In genomic region chr5:150656191-150657132, GRCh38 we compare ENCODE assay signal across 9 cellular contexts. TPM values are rescaled to one million over a fixed set of nuclear protein-coding genes. Genes with fewer than 3 reads are reported as not detected.
A peak's percentile ranks its signal among the peaks of the same experiment; 100 is the strongest.
DNase-seq lines count a peak whose midpoint lies in the region; ATAC-seq and TF ChIP-seq lines count a peak whose summit lies in the region.
"Had no signal": no experiment of that assay in that cellular context is flagged by ENCODE, and none has a peak within 500 bp of the region (broad histone marks: within the 10 kb centered on the region; RNA-seq: fewer than 3 reads in every experiment).

No MANE protein-coding gene starts in this region.

- no peaks in the 10 kb centered on the region for H4K20me1 ChIP-seq in OCI-LY1 (ENCODE audit: insufficient read depth, low read length)

- peak overlapping the region; percentile 71 for H3K9ac ChIP-seq in OCI-LY1 (ENCODE audit: low read length)
- peak overlapping the region in 3 of 5 donors; percentile 20 to 54 (median 44) for H3K9ac ChIP-seq in subcutaneous abdominal adipose tissue (ENCODE audit: low read length in 5 of 5)

- H3K36me3 Mint-ChIP-seq in activated T-cell treated with anti-CD3 and anti-CD28 coated beads, Interleukin-2, amount 50 U/mL, for 24 hours (ENCODE audit: low read depth) = no peaks in the 10 kb centered on the region
- no peaks in the 10 kb centered on the region for H3K36me3 Mint-ChIP-seq in neural crest cell (ENCODE audit: low read depth)

- H3K27ac Mint-ChIP-seq in activated T-cell treated with anti-CD3 and anti-CD28 coated beads, Interleukin-2, amount 50 U/mL, for 24 hours = peak overlapping the region; percentile 72
- no peak overlapping the region for H3K27ac Mint-ChIP-seq in neural crest cell (ENCODE audit: unreplicated experiment)

- H3K4me3 Mint-ChIP-seq in activated T-cell treated with anti-CD3 and anti-CD28 coated beads, Interleukin-2, amount 50 U/mL, for 24 hours = peak overlapping the region; percentile 67
- H3K4me3 Mint-ChIP-seq in neural crest cell = peak overlapping the region; percentile 83

- H3K4me2 ChIP-seq in OCI-LY1 (ENCODE audit: low read length) = peak overlapping the region; percentile 89

- H3K4me3 ChIP-seq in OCI-LY1 (ENCODE audit: low read depth, low read length, poor library complexity, severe bottlenecking) (peak overlapping the region; percentile 59), fibroblast of pulmonary artery (replicated peaks; ENCODE audit: low read depth, low read length) (peak overlapping the region; percentile 29), subcutaneous abdominal adipose tissue (ENCODE audit: low read depth in 1 of 5, low read length in 5 of 5) (peak overlapping the region; percentile 45 to 64 (median 57))

- H3K9me3 ChIP-seq in OCI-LY1 (ENCODE audit: low read length) (no peaks in the 10 kb centered on the region), subcutaneous abdominal adipose tissue (ENCODE audit: control insufficient read depth in 5 of 5, low read length in 5 of 5) (no peaks in the 10 kb centered on the region)

- no peaks in the 10 kb centered on the region for H3K9me3 Mint-ChIP-seq in activated T-cell treated with anti-CD3 and anti-CD28 coated beads, Interleukin-2, amount 50 U/mL, for 24 hours
- H3K9me3 Mint-ChIP-seq in neural crest cell = no peaks in the 10 kb centered on the region

- no peaks in the 10 kb centered on the region for H3K27me3 Mint-ChIP-seq in activated T-cell treated with anti-CD3 and anti-CD28 coated beads, Interleukin-2, amount 50 U/mL, for 24 hours
- peaks cover 13% of the 10 kb centered on the region for H3K27me3 Mint-ChIP-seq in neural crest cell (ENCODE audit: low read depth)

- DNase-seq in CD1c-positive myeloid dendritic cell (ENCODE audit: extremely low spot score) = peak; percentile 71
- peak; percentile 82 for DNase-seq in activated T-cell treated with anti-CD3 and anti-CD28 coated beads, Interleukin-2, amount 50 U/mL, for 24 hours
- peak; percentile 63 for DNase-seq in fibroblast of pulmonary artery (ENCODE audit: low read depth)
- DNase-seq in neural crest cell (ENCODE audit: low read depth, low spot score) = peak; percentile 82

- peaks cover 5% of the 10 kb centered on the region for H3K4me1 Mint-ChIP-seq in activated T-cell treated with anti-CD3 and anti-CD28 coated beads, Interleukin-2, amount 50 U/mL, for 24 hours (ENCODE audit: low read depth)
- peaks cover 26% of the 10 kb centered on the region for H3K4me1 Mint-ChIP-seq in neural crest cell

- TF ChIP-seq CTCF in OCI-LY1 (IDR thresholded peaks at IDR 0.05; ENCODE audit: low read length) = peak; percentile 40; the same call in 1 of the 2 replicates
- TF ChIP-seq CTCF in fibroblast of pulmonary artery (IDR thresholded peaks at IDR 0.05; ENCODE audit: low read length, missing control alignments) = peak; percentile 29
- TF ChIP-seq CTCF in neural crest cell (conservative IDR thresholded peaks at IDR 0.05) = peak; percentile 87

- H3F3A ChIP-seq in OCI-LY1 (ENCODE audit: insufficient read depth, low read length) = no peaks in the 10 kb centered on the region

- H3K36me3 ChIP-seq in OCI-LY1 (ENCODE audit: insufficient read depth, low read length) = no peaks in the 10 kb centered on the region
- peaks cover 0 to 7% (median 3%) of the 10 kb centered on the region in 5 donors for H3K36me3 ChIP-seq in subcutaneous abdominal adipose tissue (ENCODE audit: control insufficient read depth in 5 of 5, insufficient read depth in 5 of 5, low read length in 5 of 5)

- H3K79me2 ChIP-seq in OCI-LY1 (ENCODE audit: insufficient read depth, low read length) = no peaks in the 10 kb centered on the region

- H3K9me2 ChIP-seq in OCI-LY1 (ENCODE audit: low read depth, low read length) = no peaks in the 10 kb centered on the region

- H3K27me3 ChIP-seq in OCI-LY1 (ENCODE audit: insufficient read depth, low read length) = no peaks in the 10 kb centered on the region
- no peaks in the 10 kb centered on the region for H3K27me3 ChIP-seq in subcutaneous abdominal adipose tissue (ENCODE audit: control insufficient read depth in 5 of 5, insufficient read depth in 4 of 5, low read length in 5 of 5)

- peak overlapping the region; percentile 48; the same call in 1 of the 2 replicates for H2AFZ ChIP-seq in OCI-LY1 (ENCODE audit: low read length)

- H3K4me1 ChIP-seq in OCI-LY1 (ENCODE audit: insufficient read depth, low read length, severe bottlenecking) (peaks cover 6% of the 10 kb centered on the region), subcutaneous abdominal adipose tissue (ENCODE audit: control insufficient read depth in 5 of 5, insufficient read depth in 5 of 5, low read length in 5 of 5) (peaks cover 16 to 61% (median 53%) of the 10 kb centered on the region in 5 donors)

- peak; percentile 70 for ATAC-seq in GM19351 (IDR thresholded peaks at IDR 0.05; ENCODE audit: unreplicated experiment)
- peak; percentile 67 for ATAC-seq in HG03571 (IDR thresholded peaks at IDR 0.05; ENCODE audit: unreplicated experiment)

- H3K27ac ChIP-seq in OCI-LY1 (ENCODE audit: low read depth, low read length, poor library complexity, severe bottlenecking) (no peak overlapping the region), subcutaneous abdominal adipose tissue (ENCODE audit: low read depth, low read length) (peak overlapping the region; percentile 77)
- H3K27ac ChIP-seq: epithelial cell of prostate had no signal

RNA-seq across cellular contexts. Expression of gene MYOZ3, which starts 4.6 kb away (rescaled TPM):
- 2.6 and 3.2 TPM in 2 replicates for total RNA-seq in neural crest cell

RNA-seq across cellular contexts. Expression of gene SYNPO, which starts 16.0 kb away (rescaled TPM):
- 1.5 TPM in 2 replicates for total RNA-seq in neural crest cell

RNA-seq across cellular contexts. Expression of gene RBM22, which starts 44.4 kb away (rescaled TPM):
- 64.6 and 65.2 TPM in 2 replicates for total RNA-seq in neural crest cell

Comparison
In these comparisons a context has a peak if more than half of its experiments do, and no peak if none do; other contexts are left out.
1. CTCF ChIP-seq: peak in every context shown above with its lines; median percentile 87 in neural crest cell; 40 in OCI-LY1; 29 in fibroblast of pulmonary artery.